17 cellular contexts compared by ENCODE assay signal in the genomic region with DNA sequence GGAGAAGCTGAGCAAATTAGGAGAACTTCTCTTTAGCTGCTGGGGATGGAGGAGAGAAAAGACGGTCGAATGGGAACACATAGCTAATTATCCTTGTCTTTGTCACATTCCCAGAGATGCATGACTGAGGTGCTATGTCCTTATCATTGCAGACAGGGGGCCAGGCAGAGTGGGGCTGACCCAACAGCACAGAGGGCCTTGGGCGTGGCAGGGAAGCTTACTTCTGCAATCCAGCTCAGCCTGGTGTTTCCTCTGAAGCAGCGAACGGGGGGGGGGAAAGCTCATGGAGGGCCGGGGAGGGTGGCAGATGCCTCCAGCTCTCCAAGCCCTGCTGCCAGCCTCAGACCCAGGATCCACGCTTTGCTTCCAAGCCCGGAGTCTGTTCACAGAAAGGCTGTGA. TPM values are rescaled to one million over a fixed set of nuclear protein-coding genes. Genes with fewer than 3 reads are reported as not detected.
DNase-seq lines count a peak whose midpoint lies in the region; ATAC-seq and TF ChIP-seq lines count a peak whose summit lies in the region.
"Had no signal": no experiment of that assay in that cellular context is flagged by ENCODE, and none has a peak within 500 bp of the region (broad histone marks: within the 10 kb centered on the region; RNA-seq: fewer than 3 reads in every experiment).

No MANE protein-coding gene starts in this region.

- peak overlapping the region; percentile 90 for H2BK15ac ChIP-seq in mesenchymal stem cell (ENCODE audit: low read depth, poor library complexity, severe bottlenecking)

- peak; percentile 62 for DNase-seq in GDM1 (lab: John Stamatoyannopoulos, UW)
- peak; percentile 71 for DNase-seq in NOMO-1 treated with DMSO at 0.1 percent for 48 hours (lab: John Stamatoyannopoulos, UW; ENCODE audit: unreplicated experiment)
- DNase-seq in colonic mucosa: peak; percentile 23
- no peak for DNase-seq in mesenchymal stem cell
- DNase-seq in kidney glomerular epithelial cell (lab: John Stamatoyannopoulos, UW): no peak
- DNase-seq in epidermal melanocyte (ENCODE audit: insufficient read length, low spot score): no peak
- DNase-seq in MG63: no peak
- DNase-seq: activated CD4-positive, alpha-beta memory T cell treated with anti-CD3 and anti-CD28 coated beads for 36 hours; AML-193; dorsolateral prefrontal cortex; natural killer cell; NCI-H1694 treated with DMSO at 0.1 percent for 48 hours; retina; stimulated activated naive CD4-positive, alpha-beta T cell treated with Interleukin-2 at 50 U/mL for 16 hours had no signal

- no peak overlapping the region for H3K14ac ChIP-seq in mesenchymal stem cell (ENCODE audit: low read length in 2 of 2)

- H2AFZ ChIP-seq in mesenchymal stem cell (ENCODE audit: low read depth, low read length): no peak overlapping the region

- no peaks in the 10 kb centered on the region for H3K9me3 ChIP-seq in colonic mucosa
- no peaks in the 10 kb centered on the region for H3K9me3 ChIP-seq in mesenchymal stem cell (ENCODE audit: control insufficient read depth, low read length)
- no peaks in the 10 kb centered on the region for H3K9me3 ChIP-seq in MG63
- H3K9me3 ChIP-seq: ascending aorta had no signal

- H4K8ac ChIP-seq in mesenchymal stem cell (ENCODE audit: low read length): peak overlapping the region; percentile 33

- H2BK12ac ChIP-seq in mesenchymal stem cell (ENCODE audit: low read length in 2 of 2): peak overlapping the region; percentile 57 to 99

- H3K4me3 ChIP-seq in colonic mucosa: no peak overlapping the region
- H3K4me3 ChIP-seq in mesenchymal stem cell (ENCODE audit: insufficient read depth in 1 of 2, low read depth in 1 of 2, low read length in 2 of 2): no peak overlapping the region
- no peak overlapping the region for H3K4me3 ChIP-seq in MG63
- H3K4me3 ChIP-seq: ascending aorta, dorsolateral prefrontal cortex had no signal

- intact Hi-C loops in colonic mucosa (cut with DNase I): no loop called here

- H3K4me1 ChIP-seq in colonic mucosa: no peaks in the 10 kb centered on the region
- no peaks in the 10 kb centered on the region for H3K4me1 ChIP-seq in mesenchymal stem cell (ENCODE audit: control insufficient read depth, insufficient read depth, low read depth, low read length)
- H3K4me1 ChIP-seq: ascending aorta had no signal

- H3K27me3 ChIP-seq in colonic mucosa (no peaks in the 10 kb centered on the region), mesenchymal stem cell (ENCODE audit: control insufficient read depth in 1 of 2, insufficient read depth in 1 of 2, low read length in 2 of 2) (peaks cover 0 to 8% of the 10 kb centered on the region in 2 experiments), MG63 (no peaks in the 10 kb centered on the region)
- H3K27me3 ChIP-seq: ascending aorta, dorsolateral prefrontal cortex had no signal

- peak overlapping the region; percentile 93 for H4K91ac ChIP-seq in mesenchymal stem cell (ENCODE audit: low read length)

- no peak overlapping the region for H2AK5ac ChIP-seq in mesenchymal stem cell (ENCODE audit: low read length, severe bottlenecking)

- H3K36me3 ChIP-seq in colonic mucosa (no peaks in the 10 kb centered on the region), mesenchymal stem cell (ENCODE audit: control insufficient read depth in 1 of 2, insufficient read depth in 2 of 2, low read depth in 1 of 2, low read length in 2 of 2) (no peaks in the 10 kb centered on the region), MG63 (no peaks in the 10 kb centered on the region)
- H3K36me3 ChIP-seq: ascending aorta had no signal

- WGBS in mesenchymal stem cell: 60% methylated on average over 8 of the region's 8 CpGs

- H2BK5ac ChIP-seq in mesenchymal stem cell (ENCODE audit: low read depth, low read length, poor library complexity, severe bottlenecking): no peak overlapping the region

- no peak overlapping the region for H3K4me2 ChIP-seq in mesenchymal stem cell (ENCODE audit: low read length, poor library complexity, severe bottlenecking)

- peak overlapping the region; percentile 38 for H2BK120ac ChIP-seq in mesenchymal stem cell (ENCODE audit: low read depth, low read length)

- no peak for TF ChIP-seq CTCF in colonic mucosa (IDR thresholded peaks at IDR 0.05)

- ATAC-seq in GM19452 (IDR thresholded peaks at IDR 0.05; ENCODE audit: unreplicated experiment): no peak
- ATAC-seq: natural killer cell had no signal

- peak overlapping the region in 1 of 2 experiments; percentile 85 for H3K4ac ChIP-seq in mesenchymal stem cell (ENCODE audit: low read depth in 1 of 2, low read length in 2 of 2)

- no peak overlapping the region for H3K23ac ChIP-seq in mesenchymal stem cell (ENCODE audit: low read length in 2 of 2)

- H3K18ac ChIP-seq in mesenchymal stem cell (ENCODE audit: low read depth in 1 of 2, low read length in 2 of 2): peak overlapping the region; percentile 55 to 61

- H3K27ac ChIP-seq in colonic mucosa (no peak overlapping the region), mesenchymal stem cell (ENCODE audit: low read length, poor library complexity, severe bottlenecking) (no peak overlapping the region)
- H3K27ac ChIP-seq: ascending aorta, dorsolateral prefrontal cortex had no signal

- H3K79me1 ChIP-seq in mesenchymal stem cell (replicated peaks; ENCODE audit: low read length, poor library complexity, severe bottlenecking): no peaks in the 10 kb centered on the region

- H3K9ac ChIP-seq in colonic mucosa (ENCODE audit: low read depth in 2 of 2, low read length in 2 of 2) (no peak overlapping the region), mesenchymal stem cell (ENCODE audit: low read length) (no peak overlapping the region)

RNA-seq across cellular contexts. Expression of a gene that starts 50.8 kb away (rescaled TPM):
- total RNA-seq in colonic mucosa: 1 to 10 TPM; 1.5 to 5.7 TPM
- 11.9 TPM for polyA plus RNA-seq in mesenchymal stem cell (2013, experiment 1 of 2)
- 11.5 TPM for polyA plus RNA-seq in mesenchymal stem cell (2013, experiment 2 of 2)
- 0.79 TPM in 1 of 2 replicates, not detected in the other for total RNA-seq in MG63 (2014; rRNA removed; shearing (Covaris generic); ENCODE audit: low replicate concordance)
- total RNA-seq: OCI-LY7 had no signal

Comparison
In these comparisons a context has a peak if more than half of its experiments do, and no peak if none do; other contexts are left out.
1. DNase-seq: peak in GDM1 (single experiment), NOMO-1 treated with DMSO at 0.1 percent for 48 hours (single experiment) and colonic mucosa (single experiment); none in mesenchymal stem cell (single experiment), kidney glomerular epithelial cell (single experiment), epidermal melanocyte (single experiment) and MG63 (single experiment).